In the genomic region with DNA sequence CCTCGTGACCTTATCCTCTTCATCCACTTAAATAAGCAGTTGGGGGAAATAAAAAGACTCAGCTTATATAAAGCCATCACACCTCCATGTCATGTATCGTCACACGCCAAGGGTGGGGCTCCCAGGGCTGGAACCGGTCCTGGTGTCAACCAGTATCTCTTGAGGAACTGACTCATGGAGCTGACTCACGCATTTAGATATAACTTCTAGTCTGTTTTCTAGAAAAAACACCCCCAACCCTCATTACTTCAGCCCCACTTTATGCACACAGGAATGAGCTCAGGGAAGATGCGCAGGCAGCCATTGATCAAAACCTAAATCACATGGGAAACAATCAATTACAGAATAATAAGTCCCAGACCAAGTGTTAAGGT, we compare ENCODE assay signal across 10 cellular contexts. TPM values are rescaled to one million over a fixed set of nuclear protein-coding genes. Genes with fewer than 3 reads are reported as not detected.
A peak's percentile ranks its signal among the peaks of the same experiment; 100 is the strongest.
DNase-seq lines count a peak whose midpoint lies in the region; ATAC-seq and TF ChIP-seq lines count a peak whose summit lies in the region.
"Had no signal": no experiment of that assay in that cellular context is flagged by ENCODE, and none has a peak within 500 bp of the region (broad histone marks: within the 10 kb centered on the region; RNA-seq: fewer than 3 reads in every experiment).

No MANE protein-coding gene starts in this region.

- H3K36me3 Mint-ChIP-seq in activated T-cell treated with anti-CD3 and anti-CD28 coated beads, Interleukin-2, amount 50 U/mL, for 4 hours (ENCODE audit: insufficient read depth): no peaks in the 10 kb centered on the region
- H3K36me3 Mint-ChIP-seq in stimulated activated effector memory CD8-positive, alpha-beta T cell treated with anti-CD3 and anti-CD28 coated beads, Interleukin-12 subunit alpha, Interleukin-12 subunit beta, amount 100 ng/mL, for 72 hours: no peaks in the 10 kb centered on the region
- H3K36me3 Mint-ChIP-seq: T-cell had no signal

- no peak overlapping the region for H3K27ac ChIP-seq in iPS-18a (ENCODE audit: low read length)
- H3K27ac ChIP-seq in prostate gland: no peak overlapping the region

- intact Hi-C loops in prostate gland (cut with DNase I): no loop called here

- H3K4me1 ChIP-seq in iPS-18a (ENCODE audit: control insufficient read depth, low read depth, low read length) (peaks cover 20% of the 10 kb centered on the region), prostate gland (replicated peaks) (no peaks in the 10 kb centered on the region)

- ATAC-seq in activated CD4-positive, CD25-positive, alpha-beta regulatory T cell treated with anti-CD3 and anti-CD28 coated beads, Interleukin-2, amount 50 U/mL, for 24 hours: peak; percentile 91 to 95
- peak; percentile 86 to 89 for ATAC-seq in activated T-cell treated with anti-CD3 and anti-CD28 coated beads, Interleukin-2, amount 50 U/mL, for 4 hours
- ATAC-seq in stimulated activated effector memory CD8-positive, alpha-beta T cell treated with anti-CD3 and anti-CD28 coated beads, Interleukin-12 subunit alpha, Interleukin-12 subunit beta, amount 100 ng/mL, for 72 hours: peak; percentile 91
- ATAC-seq in HG03095 (IDR thresholded peaks at IDR 0.05; ENCODE audit: unreplicated experiment): no peak

- H3K9ac ChIP-seq in iPS-18a (ENCODE audit: low read length): peak overlapping the region; percentile 96

- peaks cover 34% of the 10 kb centered on the region for H3K27me3 Mint-ChIP-seq in activated T-cell treated with anti-CD3 and anti-CD28 coated beads, Interleukin-2, amount 50 U/mL, for 4 hours (ENCODE audit: low read depth)

- H3K27me3 ChIP-seq in iPS-18a (ENCODE audit: control insufficient read depth, insufficient read depth, low read length) (no peaks in the 10 kb centered on the region), prostate gland (replicated peaks; ENCODE audit: insufficient read depth) (no peaks in the 10 kb centered on the region)

- peak overlapping the region; percentile 56 for H3K4me3 Mint-ChIP-seq in activated T-cell treated with anti-CD3 and anti-CD28 coated beads, Interleukin-2, amount 50 U/mL, for 4 hours
- peak overlapping the region; percentile 71 for H3K4me3 Mint-ChIP-seq in stimulated activated effector memory CD8-positive, alpha-beta T cell treated with anti-CD3 and anti-CD28 coated beads, Interleukin-12 subunit alpha, Interleukin-12 subunit beta, amount 100 ng/mL, for 72 hours
- H3K4me3 Mint-ChIP-seq: neural crest cell had no signal

- no peak for DNase-seq in activated CD4-positive, CD25-positive, alpha-beta regulatory T cell treated with anti-CD3 and anti-CD28 coated beads, Interleukin-2, amount 50 U/mL, for 72 hours
- DNase-seq in activated T-cell treated with anti-CD3 and anti-CD28 coated beads, Interleukin-2, amount 50 U/mL, for 4 hours: peak; percentile 37
- peak; percentile 20 to 56 for DNase-seq in stimulated activated effector memory CD8-positive, alpha-beta T cell treated with anti-CD3 and anti-CD28 coated beads, Interleukin-12 subunit alpha, Interleukin-12 subunit beta, amount 100 ng/mL, for 72 hours (ENCODE audit: low spot score in 2 of 2)
- no peak for DNase-seq in prostate gland (ENCODE audit: low spot score)
- DNase-seq in NCI-H1092 (lab: John Stamatoyannopoulos, UW): no peak

- no peak for TF ChIP-seq CTCF in prostate gland (IDR thresholded peaks at IDR 0.05)

- no peaks in the 10 kb centered on the region for H3K9me3 Mint-ChIP-seq in activated T-cell treated with anti-CD3 and anti-CD28 coated beads, Interleukin-2, amount 50 U/mL, for 4 hours
- no peaks in the 10 kb centered on the region for H3K9me3 Mint-ChIP-seq in stimulated activated effector memory CD8-positive, alpha-beta T cell treated with anti-CD3 and anti-CD28 coated beads, Interleukin-12 subunit alpha, Interleukin-12 subunit beta, amount 100 ng/mL, for 72 hours
- H3K9me3 Mint-ChIP-seq: neural crest cell, T-cell had no signal

- peaks cover 16% of the 10 kb centered on the region for H3K4me1 Mint-ChIP-seq in activated T-cell treated with anti-CD3 and anti-CD28 coated beads, Interleukin-2, amount 50 U/mL, for 4 hours (ENCODE audit: low read depth)
- peaks cover 13% of the 10 kb centered on the region for H3K4me1 Mint-ChIP-seq in stimulated activated effector memory CD8-positive, alpha-beta T cell treated with anti-CD3 and anti-CD28 coated beads, Interleukin-12 subunit alpha, Interleukin-12 subunit beta, amount 100 ng/mL, for 72 hours

- no peaks in the 10 kb centered on the region for H3K9me3 ChIP-seq in iPS-18a (ENCODE audit: control insufficient read depth, low read depth, low read length)
- no peaks in the 10 kb centered on the region for H3K9me3 ChIP-seq in prostate gland

- no peak for TF ChIP-seq POLR2A in prostate gland (IDR thresholded peaks at IDR 0.05)

- H3K27ac Mint-ChIP-seq in stimulated activated effector memory CD8-positive, alpha-beta T cell treated with anti-CD3 and anti-CD28 coated beads, Interleukin-12 subunit alpha, Interleukin-12 subunit beta, amount 100 ng/mL, for 72 hours: no peak overlapping the region
- H3K27ac Mint-ChIP-seq: T-cell had no signal

- H3K4me3 ChIP-seq in iPS-18a (ENCODE audit: low read length) (peak overlapping the region; percentile 62), prostate gland (no peak overlapping the region)

- H3K36me3 ChIP-seq in iPS-18a (ENCODE audit: control insufficient read depth, low read depth, low read length) (no peaks in the 10 kb centered on the region), prostate gland (no peaks in the 10 kb centered on the region)

- WGBS in prostate gland: 74% methylated on average over 6 of the region's 6 CpGs

RNA-seq across cellular contexts. Expression of a gene that starts 6.9 kb away (rescaled TPM):
- total RNA-seq in activated T-cell treated with anti-CD3 and anti-CD28 coated beads, Interleukin-2, amount 50 U/mL, for 4 hours: under 1 TPM in 1 of 3 donors, not detected in 2; 0.08 TPM
- 1 to 10 TPM in 1 of 2 donors, under 1 TPM in 1; 0.82 to 1.0 TPM for total RNA-seq in prostate gland
- total RNA-seq: neural crest cell had no signal

RNA-seq across cellular contexts. Expression of a gene that starts 37.2 kb away (rescaled TPM):
- 1 to 10 TPM; 3.4 to 5.1 (median 4.6) TPM for total RNA-seq in activated T-cell treated with anti-CD3 and anti-CD28 coated beads, Interleukin-2, amount 50 U/mL, for 4 hours
- total RNA-seq in prostate gland: 1 to 10 TPM; 6.6 to 9.2 TPM

RNA-seq across cellular contexts. Expression of a gene that starts 37.9 kb away (rescaled TPM):
- not detected for total RNA-seq in activated T-cell treated with anti-CD3 and anti-CD28 coated beads, Interleukin-2, amount 50 U/mL, for 4 hours
- total RNA-seq in prostate gland: 10 to 100 TPM in 1 of 2 donors, 1 to 10 TPM in 1; 3.3 to 28.5 TPM
- total RNA-seq: neural crest cell, T-cell had no signal

Comparison
In these comparisons a context has a peak if more than half of its experiments do, and no peak if none do; other contexts are left out.
1. DNase-seq: peak in activated T-cell treated with anti-CD3 and anti-CD28 coated beads, Interleukin-2, amount 50 U/mL, for 4 hours (single experiment) and stimulated activated effector memory CD8-positive, alpha-beta T cell treated with anti-CD3 and anti-CD28 coated beads, Interleukin-12 subunit alpha, Interleukin-12 subunit beta, amount 100 ng/mL, for 72 hours (2 of 2); none in activated CD4-positive, CD25-positive, alpha-beta regulatory T cell treated with anti-CD3 and anti-CD28 coated beads, Interleukin-2, amount 50 U/mL, for 72 hours (single experiment), prostate gland (single experiment) and NCI-H1092 (single experiment).
2. RNA of a gene that starts 37.9 kb away (total RNA-seq): 3.3 to 28.5 TPM in prostate gland; not detected in activated T-cell treated with anti-CD3 and anti-CD28 coated beads, Interleukin-2, amount 50 U/mL, for 4 hours; every median in the first group is over 4 times any median in the second.